In genomic region chr2:239303711-239304532, GRCh38 we compare ENCODE assay signal across 8 cellular contexts.
A peak's percentile ranks its signal among the peaks of the same experiment; 100 is the strongest.
DNase-seq lines count a peak whose midpoint lies in the region; ATAC-seq and TF ChIP-seq lines count a peak whose summit lies in the region.

No MANE protein-coding gene starts in this region.

- no peaks in the 10 kb centered on the region for H3K9me2 ChIP-seq in GM23248 (ENCODE audit: insufficient read depth)

- DNase-seq in GM12865 (ENCODE audit: low read depth) (peak; percentile 76), osteoblast (ENCODE audit: insufficient read length, low spot score, missing footprints) (peak; percentile 14), NCI-H1436 treated with DMSO at 0.1 percent for 48 hours (lab: John Stamatoyannopoulos, UW) (no peak), HuH-7 (ENCODE audit: low spot score) (no peak), GM23248 (no peak)
- DNase-seq in activated CD8-positive, alpha-beta T cell treated with anti-CD3 and anti-CD28 coated beads, Interleukin-2, amount 10 ng/mL, durations not matched to agents 7 days and 5 days: no peak
- DNase-seq in activated CD8-positive, alpha-beta memory T cell treated with anti-CD3 and anti-CD28 coated beads, Interleukin-2, amount 50 U/mL, for 48 hours: no peak

- in situ Hi-C loops in GM23248 (cut with MboI): no loop called here

- 97 to 99% methylated on average over 21 of the region's 21 CpGs for WGBS in GM23248 (ENCODE audit: low coverage in 1 of 2, low lambda C conversion rate in 2 of 2, missing lambda C conversion rate in 2 of 2), 2 experiments

- H3K4me3 ChIP-seq in GM12865 (ENCODE audit: low read depth, low read length) (no peak overlapping the region), osteoblast (ENCODE audit: insufficient read depth, low read length) (no peak overlapping the region), GM23248 (no peak overlapping the region)

- H3F3A ChIP-seq in GM23248 (ENCODE audit: insufficient read depth): no peaks in the 10 kb centered on the region

- H3K9me3 ChIP-seq in osteoblast (ENCODE audit: low read depth, low read length): no peaks in the 10 kb centered on the region
- no peaks in the 10 kb centered on the region for H3K9me3 ChIP-seq in GM23248 (ENCODE audit: low read depth)

- no peaks in the 10 kb centered on the region for H3K36me3 Mint-ChIP-seq in activated CD8-positive, alpha-beta T cell treated with anti-CD3 and anti-CD28 coated beads, Interleukin-2, amount 10 ng/mL, durations not matched to agents 7 days and 5 days (ENCODE audit: low read depth)

- H3K4me1 Mint-ChIP-seq in activated CD8-positive, alpha-beta T cell treated with anti-CD3 and anti-CD28 coated beads, Interleukin-2, amount 10 ng/mL, durations not matched to agents 7 days and 5 days (ENCODE audit: low read depth): peaks cover 38% of the 10 kb centered on the region

- H3K27ac Mint-ChIP-seq in activated CD8-positive, alpha-beta T cell treated with anti-CD3 and anti-CD28 coated beads, Interleukin-2, amount 10 ng/mL, durations not matched to agents 7 days and 5 days: peak overlapping the region; percentile 66

- TF ChIP-seq CTCF in GM12865 (IDR thresholded peaks at IDR 0.05; ENCODE audit: insufficient read depth, low read depth, low read length, missing control alignments) (no peak), osteoblast (IDR thresholded peaks at IDR 0.05; ENCODE audit: extremely low read depth, low read depth, low read length) (no peak)

- H4K20me1 ChIP-seq in osteoblast (ENCODE audit: insufficient read depth, low read length) (no peaks in the 10 kb centered on the region), GM23248 (ENCODE audit: insufficient read depth) (no peaks in the 10 kb centered on the region)

- CTCF ChIA-PET in activated CD8-positive, alpha-beta T cell treated with anti-CD3 and anti-CD28 coated beads, Interleukin-2, amount 10 ng/mL, durations not matched to agents 7 days and 5 days (lab: Charles Lee): interaction anchor here (0.5 to 1.9 kb wide), 9 partner anchors 9 to 77 kb away, joined by 3 to 10 read pairs (median 6); no protein-coding TSS in a partner anchor

- POLR2A ChIA-PET in activated CD8-positive, alpha-beta T cell treated with anti-CD3 and anti-CD28 coated beads, Interleukin-2, amount 10 ng/mL, durations not matched to agents 7 days and 5 days (lab: Charles Lee): interaction anchor here (0.6 to 1.9 kb wide), 6 partner anchors 8 to 97 kb away, joined by 3 to 12 read pairs (median 4); partner anchors contain the start of gene HDAC4

- no peak overlapping the region for H3K4me3 Mint-ChIP-seq in activated CD8-positive, alpha-beta T cell treated with anti-CD3 and anti-CD28 coated beads, Interleukin-2, amount 10 ng/mL, durations not matched to agents 7 days and 5 days

- H3K27me3 ChIP-seq in osteoblast (ENCODE audit: insufficient read depth, low read length) (no peaks in the 10 kb centered on the region), GM23248 (replicated peaks; ENCODE audit: insufficient read depth) (no peaks in the 10 kb centered on the region)

- no peaks in the 10 kb centered on the region for H3K27me3 Mint-ChIP-seq in activated CD8-positive, alpha-beta T cell treated with anti-CD3 and anti-CD28 coated beads, Interleukin-2, amount 10 ng/mL, durations not matched to agents 7 days and 5 days (ENCODE audit: low read depth)

- no peaks in the 10 kb centered on the region for H3K9me3 Mint-ChIP-seq in activated CD8-positive, alpha-beta T cell treated with anti-CD3 and anti-CD28 coated beads, Interleukin-2, amount 10 ng/mL, durations not matched to agents 7 days and 5 days (ENCODE audit: insufficient read depth)

- peak; percentile 50 for ATAC-seq in GM21737 (IDR thresholded peaks at IDR 0.05; ENCODE audit: unreplicated experiment)
- ATAC-seq in activated CD8-positive, alpha-beta T cell treated with anti-CD3 and anti-CD28 coated beads, Interleukin-2, amount 10 ng/mL, durations not matched to agents 7 days and 5 days: peak; percentile 40

- H3K79me2 ChIP-seq in osteoblast (ENCODE audit: insufficient read depth, low read length) (peaks cover 15% of the 10 kb centered on the region), GM23248 (ENCODE audit: insufficient read depth) (peaks cover 34% of the 10 kb centered on the region)

- H3K9ac ChIP-seq in GM23248: no peak overlapping the region

- H2AFZ ChIP-seq in osteoblast (ENCODE audit: low read length) (no peak overlapping the region), GM23248 (no peak overlapping the region)

- H3K27ac ChIP-seq in osteoblast (ENCODE audit: low read depth, low read length) (no peak overlapping the region), GM23248 (no peak overlapping the region)

- no peaks in the 10 kb centered on the region for H3K36me3 ChIP-seq in osteoblast (ENCODE audit: insufficient read depth, low read length)
- H3K36me3 ChIP-seq in GM23248 (ENCODE audit: low read depth): no peaks in the 10 kb centered on the region

- peaks cover 7% of the 10 kb centered on the region for H3K4me1 ChIP-seq in osteoblast (ENCODE audit: insufficient read depth, low read length)
- H3K4me1 ChIP-seq in GM23248 (ENCODE audit: insufficient read depth): peaks cover 11% of the 10 kb centered on the region; the same call in 1 of the 2 replicates

- H3K4me2 ChIP-seq in osteoblast (ENCODE audit: insufficient read depth, low read length): no peak overlapping the region
- H3K4me2 ChIP-seq in GM23248 (ENCODE audit: unreplicated experiment): no peak overlapping the region

Comparison
In these comparisons a context has a peak if more than half of its experiments do, and no peak if none do; other contexts are left out.
1. DNase-seq: peak in GM12865 (single experiment) and osteoblast (single experiment); none in activated CD8-positive, alpha-beta T cell treated with anti-CD3 and anti-CD28 coated beads, Interleukin-2, amount 10 ng/mL, durations not matched to agents 7 days and 5 days (single experiment), NCI-H1436 treated with DMSO at 0.1 percent for 48 hours (single experiment), HuH-7 (single experiment), GM23248 (single experiment) and activated CD8-positive, alpha-beta memory T cell treated with anti-CD3 and anti-CD28 coated beads, Interleukin-2, amount 50 U/mL, for 48 hours (single experiment).